In genomic region chr7:123548406-123548805, GRCh38 we compare ENCODE assay signal across 26 cellular contexts. TPM values are rescaled to one million over a fixed set of nuclear protein-coding genes. Genes with fewer than 3 reads are reported as not detected.
"Had no signal": no experiment of that assay in that cellular context is flagged by ENCODE, and none has a peak within 500 bp of the region (broad histone marks: within the 10 kb centered on the region; RNA-seq: fewer than 3 reads in every experiment).

No MANE protein-coding gene starts in this region.

- H3K4me3 ChIP-seq: adrenal gland, body of pancreas, esophagus squamous epithelium, right atrium auricular region had no signal

- H3K9me3 Mint-ChIP-seq: activated B cell treated with CpG ODN at 0.5 μM for 24 hours, nephron had no signal

- ATAC-seq: body of pancreas; foreskin keratinocyte; stimulated activated naive CD8-positive, alpha-beta T cell treated with anti-CD3 and anti-CD28 coated beads, Interleukin-15, Interleukin-2, amounts not matched to agents 100 U/mL and 50 U/mL, for 24 hours had no signal

- H3K27me3 Mint-ChIP-seq: activated B cell treated with CpG ODN at 0.5 μM for 24 hours had no signal

- H3K27me3 ChIP-seq: adrenal gland, body of pancreas, esophagus squamous epithelium, foreskin keratinocyte, right atrium auricular region had no signal

- H3K27ac ChIP-seq: adrenal gland, body of pancreas, esophagus squamous epithelium, foreskin keratinocyte, right atrium auricular region had no signal

- H3K4me3 Mint-ChIP-seq: activated B cell treated with CpG ODN at 0.5 μM for 24 hours, nephron had no signal

- H3K9me3 ChIP-seq: adrenal gland, body of pancreas, esophagus squamous epithelium, right atrium auricular region had no signal

- H3K4me1 ChIP-seq: body of pancreas, foreskin keratinocyte had no signal

- DNase-seq: activated B cell treated with CpG ODN at 0.5 μM for 24 hours; activated CD4-positive, alpha-beta T cell treated with anti-CD3 and anti-CD28 coated beads for 48 hours; activated effector memory CD4-positive, alpha-beta T cell treated with Interleukin-2 at 50 U/mL for 16 hours; activated naive CD4-positive, alpha-beta T cell treated with anti-CD3 and anti-CD28 coated beads, Interleukin-2, amount 50 U/mL, for 16 hours; adrenal gland; body of pancreas; central memory CD4-positive, alpha-beta T cell; cortex of kidney; effector CD4-positive, alpha-beta T cell; esophagus squamous epithelium; foreskin keratinocyte; glutamatergic neuron; hypothalamus; mesendoderm; nucleus accumbens; small intestine; stimulated activated CD4-positive, alpha-beta T cell treated with anti-CD3 and anti-CD28 coated beads, Interleukin-4, amount 100 ng/mL, for 24 hours; stimulated activated naive CD8-positive, alpha-beta T cell treated with anti-CD3 and anti-CD28 coated beads, Interleukin-15, Interleukin-2, amounts not matched to agents 100 U/mL and 50 U/mL, for 24 hours; T-helper 2 cell; trophoblast cell had no signal

- H3K27ac Mint-ChIP-seq: activated B cell treated with CpG ODN at 0.5 μM for 24 hours, nephron had no signal

RNA-seq across cellular contexts. Expression of gene IQUB, which starts 14.0 kb away (rescaled TPM):
- total RNA-seq: endothelial cell of umbilical vein had no signal

RNA-seq across cellular contexts. Expression of gene ASB15, which starts 53.2 kb away (rescaled TPM):
- total RNA-seq: activated B cell treated with CpG ODN at 0.5 μM for 24 hours; activated CD8-positive, alpha-beta memory T cell treated with anti-CD3 and anti-CD28 coated beads for 36 hours; adrenal gland; body of pancreas; endothelial cell of umbilical vein; esophagus squamous epithelium; foreskin keratinocyte; liver; posterior vena cava had no signal
- polyA plus RNA-seq: adrenal gland, endothelial cell of umbilical vein, foreskin keratinocyte, liver had no signal
